12 cellular contexts compared by ENCODE assay signal in genomic region chr3:171936231-171936841, GRCh38.
DNase-seq lines count a peak whose midpoint lies in the region; ATAC-seq and TF ChIP-seq lines count a peak whose summit lies in the region.
"Had no signal": no experiment of that assay in that cellular context is flagged by ENCODE, and none has a peak within 500 bp of the region (broad histone marks: within the 10 kb centered on the region; RNA-seq: fewer than 3 reads in every experiment).

No MANE protein-coding gene starts in this region.

- H3K27me3 Mint-ChIP-seq in activated CD4-positive, alpha-beta T cell treated with anti-CD3 and anti-CD28 coated beads for 36 hours = peaks cover 4% of the 10 kb centered on the region
- peaks cover 3 to 8% of the 10 kb centered on the region in 2 donors for H3K27me3 Mint-ChIP-seq in stimulated activated naive B cell treated with anti-CD40 and anti-IgM and Interleukin-4, amounts not matched to agents 10 μg/mL and 1 μg/mL and 100 μg/mL, for 72 hours

- H3K4me1 Mint-ChIP-seq in activated CD4-positive, alpha-beta T cell treated with anti-CD3 and anti-CD28 coated beads for 36 hours = no peaks in the 10 kb centered on the region
- no peaks in the 10 kb centered on the region for H3K4me1 Mint-ChIP-seq in stimulated activated naive B cell treated with anti-CD40 and anti-IgM and Interleukin-4, amounts not matched to agents 10 μg/mL and 1 μg/mL and 100 μg/mL, for 72 hours

- H3K27ac Mint-ChIP-seq in activated CD4-positive, alpha-beta T cell treated with anti-CD3 and anti-CD28 coated beads for 36 hours = no peak overlapping the region
- no peak overlapping the region for H3K27ac Mint-ChIP-seq in stimulated activated naive B cell treated with anti-CD40 and anti-IgM and Interleukin-4, amounts not matched to agents 10 μg/mL and 1 μg/mL and 100 μg/mL, for 72 hours

- no peaks in the 10 kb centered on the region for H3K9me3 Mint-ChIP-seq in activated CD4-positive, alpha-beta T cell treated with anti-CD3 and anti-CD28 coated beads for 36 hours (ENCODE audit: low read depth)
- peaks cover 0 to 2% of the 10 kb centered on the region in 2 donors for H3K9me3 Mint-ChIP-seq in stimulated activated naive B cell treated with anti-CD40 and anti-IgM and Interleukin-4, amounts not matched to agents 10 μg/mL and 1 μg/mL and 100 μg/mL, for 72 hours
- H3K9me3 Mint-ChIP-seq: nephron had no signal

- H3K27me3 ChIP-seq in foreskin keratinocyte = no peaks in the 10 kb centered on the region

- H3K27ac ChIP-seq in foreskin keratinocyte = no peak overlapping the region

- H3K4me3 Mint-ChIP-seq in activated CD4-positive, alpha-beta T cell treated with anti-CD3 and anti-CD28 coated beads for 36 hours = no peak overlapping the region
- no peak overlapping the region for H3K4me3 Mint-ChIP-seq in stimulated activated naive B cell treated with anti-CD40 and anti-IgM and Interleukin-4, amounts not matched to agents 10 μg/mL and 1 μg/mL and 100 μg/mL, for 72 hours
- H3K4me3 Mint-ChIP-seq: nephron had no signal

- POLR2A ChIA-PET in activated CD4-positive, alpha-beta T cell treated with anti-CD3 and anti-CD28 coated beads for 36 hours (lab: Charles Lee) = no interaction called here

- H3K36me3 Mint-ChIP-seq in activated CD4-positive, alpha-beta T cell treated with anti-CD3 and anti-CD28 coated beads for 36 hours (ENCODE audit: low read depth) = no peaks in the 10 kb centered on the region
- H3K36me3 Mint-ChIP-seq in stimulated activated naive B cell treated with anti-CD40 and anti-IgM and Interleukin-4, amounts not matched to agents 10 μg/mL and 1 μg/mL and 100 μg/mL, for 72 hours = no peaks in the 10 kb centered on the region

- intact Hi-C loops in activated CD4-positive, alpha-beta T cell treated with anti-CD3 and anti-CD28 coated beads for 36 hours (cut with DNase I, micrococcal nuclease) = no loop called here

- CTCF ChIA-PET in activated CD4-positive, alpha-beta T cell treated with anti-CD3 and anti-CD28 coated beads for 36 hours (lab: Charles Lee) = no interaction called here

- no peaks in the 10 kb centered on the region for H3K4me1 ChIP-seq in foreskin keratinocyte

- ATAC-seq in activated CD4-positive, alpha-beta T cell treated with anti-CD3 and anti-CD28 coated beads for 36 hours = peak; percentile 30
- ATAC-seq in foreskin keratinocyte = peak; percentile 77
- ATAC-seq in stimulated activated naive B cell treated with anti-CD40 and anti-IgM and Interleukin-4, amounts not matched to agents 10 μg/mL and 1 μg/mL and 100 μg/mL, for 72 hours (replicated peaks) = no peak
- ATAC-seq in GM19328 (IDR thresholded peaks at IDR 0.05; ENCODE audit: unreplicated experiment) = no peak

- DNase-seq in activated CD4-positive, alpha-beta T cell treated with anti-CD3 and anti-CD28 coated beads for 36 hours = no peak
- DNase-seq in activated CD4-positive, alpha-beta T cell treated with anti-CD3 and anti-CD28 coated beads for 1 hour = no peak
- DNase-seq in SIG-M5 (lab: John Stamatoyannopoulos, UW) (peak; percentile 71), foreskin keratinocyte (peak; percentile 54 to 72), stromal cell of bone marrow (ENCODE audit: low read depth) (peak; percentile 92)
- no peak for DNase-seq in activated effector memory CD4-positive, alpha-beta T cell treated with Interleukin-2 at 50 U/mL for 16 hours
- DNase-seq in stimulated activated naive B cell treated with anti-CD40 and anti-IgM and Interleukin-4, amounts not matched to agents 10 μg/mL and 1 μg/mL and 100 μg/mL, for 72 hours = no peak
- DNase-seq: 8988T, head of caudate nucleus, NCI-H69 had no signal

- TF ChIP-seq CTCF in foreskin keratinocyte (conservative IDR thresholded peaks at IDR 0.05) = no peak

Comparison
In these comparisons a context has a peak if more than half of its experiments do, and no peak if none do; other contexts are left out.
1. ATAC-seq: peak in activated CD4-positive, alpha-beta T cell treated with anti-CD3 and anti-CD28 coated beads for 36 hours (single experiment) and foreskin keratinocyte (single experiment); none in stimulated activated naive B cell treated with anti-CD40 and anti-IgM and Interleukin-4, amounts not matched to agents 10 μg/mL and 1 μg/mL and 100 μg/mL, for 72 hours (0 of 2) and GM19328 (single experiment).
2. DNase-seq: peak in SIG-M5 (single experiment), foreskin keratinocyte (2 of 2) and stromal cell of bone marrow (single experiment); none in activated CD4-positive, alpha-beta T cell treated with anti-CD3 and anti-CD28 coated beads for 36 hours (single experiment), activated CD4-positive, alpha-beta T cell treated with anti-CD3 and anti-CD28 coated beads for 1 hour (single experiment), activated effector memory CD4-positive, alpha-beta T cell treated with Interleukin-2 at 50 U/mL for 16 hours (single experiment) and stimulated activated naive B cell treated with anti-CD40 and anti-IgM and Interleukin-4, amounts not matched to agents 10 μg/mL and 1 μg/mL and 100 μg/mL, for 72 hours (single experiment).